In the genomic region with DNA sequence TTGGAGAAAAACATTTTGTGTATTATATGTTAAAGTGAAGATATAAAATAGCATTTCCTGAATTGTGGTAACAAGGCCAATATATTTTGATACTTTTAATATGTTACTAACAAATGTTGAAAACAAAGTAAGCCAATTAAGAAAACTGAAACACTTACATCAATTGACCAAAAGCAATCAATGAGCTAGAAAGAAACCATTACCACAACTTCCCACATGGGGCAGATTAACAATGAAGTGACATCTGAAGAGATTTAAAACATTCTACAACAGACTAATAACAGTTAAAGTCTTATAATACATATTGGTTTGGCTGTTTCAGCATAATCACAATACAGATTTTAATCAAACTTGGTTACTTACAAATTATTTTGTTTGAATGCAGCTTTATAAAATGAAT, we compare ENCODE assay signal across 3 cellular contexts.
TF ChIP-seq lines count a peak whose summit lies in the region.

No MANE protein-coding gene starts in this region.

TF ChIP-seq in IMR-90, 13 proteins besides CTCF, POLR2A, EP300 and RAD21 (continued from another document):
- no peak for TF ChIP-seq MAZ (IDR thresholded peaks at IDR 0.05; ENCODE audit: borderline replicate concordance, low read depth, low read length)
- TF ChIP-seq MAFK (IDR thresholded peaks at IDR 0.05; ENCODE audit: low read depth, low read length), result no peak
- no peak for TF ChIP-seq CEBPB (IDR thresholded peaks at IDR 0.05; ENCODE audit: low read depth, low read length)
- TF ChIP-seq FOS (IDR thresholded peaks at IDR 0.05; ENCODE audit: low read depth, low read length), result no peak
- TF ChIP-seq CHD1 (IDR thresholded peaks at IDR 0.05; ENCODE audit: low read depth, low read length), result no peak
- TF ChIP-seq, protein P1, sequence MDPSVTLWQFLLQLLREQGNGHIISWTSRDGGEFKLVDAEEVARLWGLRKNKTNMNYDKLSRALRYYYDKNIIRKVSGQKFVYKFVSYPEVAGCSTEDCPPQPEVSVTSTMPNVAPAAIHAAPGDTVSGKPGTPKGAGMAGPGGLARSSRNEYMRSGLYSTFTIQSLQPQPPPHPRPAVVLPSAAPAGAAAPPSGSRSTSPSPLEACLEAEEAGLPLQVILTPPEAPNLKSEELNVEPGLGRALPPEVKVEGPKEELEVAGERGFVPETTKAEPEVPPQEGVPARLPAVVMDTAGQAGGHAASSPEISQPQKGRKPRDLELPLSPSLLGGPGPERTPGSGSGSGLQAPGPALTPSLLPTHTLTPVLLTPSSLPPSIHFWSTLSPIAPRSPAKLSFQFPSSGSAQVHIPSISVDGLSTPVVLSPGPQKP (IDR thresholded peaks at IDR 0.05; ENCODE audit: borderline replicate concordance, low read depth, low read length), result no peak
- no peak for TF ChIP-seq MXI1 (IDR thresholded peaks at IDR 0.05; ENCODE audit: borderline replicate concordance, low read depth, low read length)
- no peak for TF ChIP-seq SMC3 (IDR thresholded peaks at IDR 0.05; ENCODE audit: low read depth, low read length)
- TF ChIP-seq BHLHE40 (IDR thresholded peaks at IDR 0.05; ENCODE audit: low read depth, low read length), result no peak
- TF ChIP-seq, protein P2, sequence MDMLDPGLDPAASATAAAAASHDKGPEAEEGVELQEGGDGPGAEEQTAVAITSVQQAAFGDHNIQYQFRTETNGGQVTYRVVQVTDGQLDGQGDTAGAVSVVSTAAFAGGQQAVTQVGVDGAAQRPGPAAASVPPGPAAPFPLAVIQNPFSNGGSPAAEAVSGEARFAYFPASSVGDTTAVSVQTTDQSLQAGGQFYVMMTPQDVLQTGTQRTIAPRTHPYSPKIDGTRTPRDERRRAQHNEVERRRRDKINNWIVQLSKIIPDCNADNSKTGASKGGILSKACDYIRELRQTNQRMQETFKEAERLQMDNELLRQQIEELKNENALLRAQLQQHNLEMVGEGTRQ (IDR thresholded peaks at IDR 0.05; ENCODE audit: low read depth, low read length), result no peak
- no peak for TF ChIP-seq RCOR1 (IDR thresholded peaks at IDR 0.05; ENCODE audit: insufficient replicate concordance, low read length)
- no peak for TF ChIP-seq NFE2L2 (IDR thresholded peaks at IDR 0.05; ENCODE audit: low read depth, low read length)

TF ChIP-seq in neural cell, 6 proteins besides CTCF, POLR2A, EP300 and RAD21 (continued from another document):
- TF ChIP-seq EZH2 (IDR thresholded peaks at IDR 0.05; ENCODE audit: borderline replicate concordance, insufficient read depth, low read length, poor library complexity, severe bottlenecking) (no peak), SMC3 (conservative IDR thresholded peaks at IDR 0.05; ENCODE audit: poor library complexity) (no peak)
- TF ChIP-seq, protein P3, sequence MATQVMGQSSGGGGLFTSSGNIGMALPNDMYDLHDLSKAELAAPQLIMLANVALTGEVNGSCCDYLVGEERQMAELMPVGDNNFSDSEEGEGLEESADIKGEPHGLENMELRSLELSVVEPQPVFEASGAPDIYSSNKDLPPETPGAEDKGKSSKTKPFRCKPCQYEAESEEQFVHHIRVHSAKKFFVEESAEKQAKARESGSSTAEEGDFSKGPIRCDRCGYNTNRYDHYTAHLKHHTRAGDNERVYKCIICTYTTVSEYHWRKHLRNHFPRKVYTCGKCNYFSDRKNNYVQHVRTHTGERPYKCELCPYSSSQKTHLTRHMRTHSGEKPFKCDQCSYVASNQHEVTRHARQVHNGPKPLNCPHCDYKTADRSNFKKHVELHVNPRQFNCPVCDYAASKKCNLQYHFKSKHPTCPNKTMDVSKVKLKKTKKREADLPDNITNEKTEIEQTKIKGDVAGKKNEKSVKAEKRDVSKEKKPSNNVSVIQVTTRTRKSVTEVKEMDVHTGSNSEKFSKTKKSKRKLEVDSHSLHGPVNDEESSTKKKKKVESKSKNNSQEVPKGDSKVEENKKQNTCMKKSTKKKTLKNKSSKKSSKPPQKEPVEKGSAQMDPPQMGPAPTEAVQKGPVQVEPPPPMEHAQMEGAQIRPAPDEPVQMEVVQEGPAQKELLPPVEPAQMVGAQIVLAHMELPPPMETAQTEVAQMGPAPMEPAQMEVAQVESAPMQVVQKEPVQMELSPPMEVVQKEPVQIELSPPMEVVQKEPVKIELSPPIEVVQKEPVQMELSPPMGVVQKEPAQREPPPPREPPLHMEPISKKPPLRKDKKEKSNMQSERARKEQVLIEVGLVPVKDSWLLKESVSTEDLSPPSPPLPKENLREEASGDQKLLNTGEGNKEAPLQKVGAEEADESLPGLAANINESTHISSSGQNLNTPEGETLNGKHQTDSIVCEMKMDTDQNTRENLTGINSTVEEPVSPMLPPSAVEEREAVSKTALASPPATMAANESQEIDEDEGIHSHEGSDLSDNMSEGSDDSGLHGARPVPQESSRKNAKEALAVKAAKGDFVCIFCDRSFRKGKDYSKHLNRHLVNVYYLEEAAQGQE (IDR thresholded peaks at IDR 0.05; ENCODE audit: borderline replicate concordance), result no peak

TF ChIP-seq in SK-N-SH treated with all-trans-retinoic acid at 6 μM for 48 hours, 23 proteins besides CTCF, POLR2A, EP300 and RAD21 (continued from another document):
- TF ChIP-seq, protein P4, sequence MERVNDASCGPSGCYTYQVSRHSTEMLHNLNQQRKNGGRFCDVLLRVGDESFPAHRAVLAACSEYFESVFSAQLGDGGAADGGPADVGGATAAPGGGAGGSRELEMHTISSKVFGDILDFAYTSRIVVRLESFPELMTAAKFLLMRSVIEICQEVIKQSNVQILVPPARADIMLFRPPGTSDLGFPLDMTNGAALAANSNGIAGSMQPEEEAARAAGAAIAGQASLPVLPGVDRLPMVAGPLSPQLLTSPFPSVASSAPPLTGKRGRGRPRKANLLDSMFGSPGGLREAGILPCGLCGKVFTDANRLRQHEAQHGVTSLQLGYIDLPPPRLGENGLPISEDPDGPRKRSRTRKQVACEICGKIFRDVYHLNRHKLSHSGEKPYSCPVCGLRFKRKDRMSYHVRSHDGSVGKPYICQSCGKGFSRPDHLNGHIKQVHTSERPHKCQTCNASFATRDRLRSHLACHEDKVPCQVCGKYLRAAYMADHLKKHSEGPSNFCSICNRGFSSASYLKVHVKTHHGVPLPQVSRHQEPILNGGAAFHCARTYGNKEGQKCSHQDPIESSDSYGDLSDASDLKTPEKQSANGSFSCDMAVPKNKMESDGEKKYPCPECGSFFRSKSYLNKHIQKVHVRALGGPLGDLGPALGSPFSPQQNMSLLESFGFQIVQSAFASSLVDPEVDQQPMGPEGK (CRISPR knock-in tag; IDR thresholded peaks at IDR 0.05; ENCODE audit: borderline replicate concordance), result no peak
- TF ChIP-seq CSDC2 (CRISPR knock-in tag; IDR thresholded peaks at IDR 0.05) (no peak), TOX (CRISPR knock-in tag; IDR thresholded peaks at IDR 0.05; ENCODE audit: borderline replicate concordance) (no peak), ZNF565 (CRISPR knock-in tag; conservative IDR thresholded peaks at IDR 0.05; ENCODE audit: low read depth) (no peak), BACH2 (CRISPR knock-in tag; IDR thresholded peaks at IDR 0.05; ENCODE audit: borderline replicate concordance) (no peak), ZNF8 (CRISPR knock-in tag; IDR thresholded peaks at IDR 0.05) (no peak)
- TF ChIP-seq, protein P5, sequence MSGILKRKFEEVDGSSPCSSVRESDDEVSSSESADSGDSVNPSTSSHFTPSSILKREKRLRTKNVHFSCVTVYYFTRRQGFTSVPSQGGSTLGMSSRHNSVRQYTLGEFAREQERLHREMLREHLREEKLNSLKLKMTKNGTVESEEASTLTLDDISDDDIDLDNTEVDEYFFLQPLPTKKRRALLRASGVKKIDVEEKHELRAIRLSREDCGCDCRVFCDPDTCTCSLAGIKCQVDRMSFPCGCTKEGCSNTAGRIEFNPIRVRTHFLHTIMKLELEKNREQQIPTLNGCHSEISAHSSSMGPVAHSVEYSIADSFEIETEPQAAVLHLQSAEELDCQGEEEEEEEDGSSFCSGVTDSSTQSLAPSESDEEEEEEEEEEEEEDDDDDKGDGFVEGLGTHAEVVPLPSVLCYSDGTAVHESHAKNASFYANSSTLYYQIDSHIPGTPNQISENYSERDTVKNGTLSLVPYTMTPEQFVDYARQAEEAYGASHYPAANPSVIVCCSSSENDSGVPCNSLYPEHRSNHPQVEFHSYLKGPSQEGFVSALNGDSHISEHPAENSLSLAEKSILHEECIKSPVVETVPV (CRISPR knock-in tag; IDR thresholded peaks at IDR 0.05), result no peak
